In the genomic region with DNA sequence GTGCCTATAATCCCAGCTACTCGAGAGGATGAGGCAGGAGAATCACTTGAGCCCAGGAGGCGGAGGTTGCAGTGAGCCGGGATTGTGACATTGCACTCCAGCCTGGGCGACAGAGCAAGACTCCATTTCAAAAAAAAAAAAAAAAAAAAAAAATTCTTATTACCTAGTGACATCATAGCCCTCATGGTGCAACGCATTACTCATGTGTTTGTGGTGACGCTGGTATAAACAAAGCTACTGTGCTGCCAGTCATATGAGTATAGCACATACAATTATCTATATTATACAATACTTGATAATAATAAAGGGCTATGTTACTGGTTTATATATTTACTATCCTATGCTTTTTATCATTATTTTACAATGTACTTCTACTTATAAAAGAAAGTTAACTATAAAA, we compare ENCODE assay signal across 38 cellular contexts. TPM values are rescaled to one million over a fixed set of nuclear protein-coding genes. Genes with fewer than 3 reads are reported as not detected.
"Had no signal": no experiment of that assay in that cellular context is flagged by ENCODE, and none has a peak within 500 bp of the region (broad histone marks: within the 10 kb centered on the region; RNA-seq: fewer than 3 reads in every experiment).

No MANE protein-coding gene starts in this region.

- ATAC-seq: gastroesophageal sphincter; left colon; natural killer cell; psoas muscle; stimulated activated naive B cell treated with anti-CD40 and anti-IgM and Interleukin-4, amounts not matched to agents 10 μg/mL and 1 μg/mL and 100 μg/mL, for 72 hours had no signal

- H3K4me3 ChIP-seq: esophagus squamous epithelium, gastroesophageal sphincter, hepatocyte, neural progenitor cell, psoas muscle, sigmoid colon, smooth muscle cell, stomach, thyroid gland had no signal

- H3K4me2 ChIP-seq: hepatocyte, neural progenitor cell, smooth muscle cell had no signal

- H3K36me3 ChIP-seq: brain microvascular endothelial cell, esophagus squamous epithelium, gastroesophageal sphincter, neural progenitor cell, sigmoid colon, stomach, thyroid gland had no signal

- DNase-seq: activated CD4-positive, alpha-beta memory T cell treated with anti-CD3 and anti-CD28 coated beads for 36 hours; activated CD4-positive, alpha-beta T cell treated with anti-CD3 and anti-CD28 coated beads for 48 hours; activated CD8-positive, alpha-beta memory T cell treated with anti-CD3 and anti-CD28 coated beads, Interleukin-2, amount 50 U/mL, for 4 hours; activated effector memory CD4-positive, alpha-beta T cell treated with anti-CD3 and anti-CD28 coated beads, Interleukin-2, amount 50 U/mL, for 16 hours; activated naive CD4-positive, alpha-beta T cell treated with anti-CD3 and anti-CD28 coated beads for 36 hours; activated naive CD8-positive, alpha-beta T cell treated with anti-CD3 and anti-CD28 coated beads, Interleukin-2, amount 10 ng/mL, durations not matched to agents 7 days and 5 days; activated T-cell treated with anti-CD3 and anti-CD28 coated beads, Interleukin-2, amount 50 U/mL, for 1 hour; amniotic stem cell; brain microvascular endothelial cell; cortex of kidney; endodermal cell; esophagus squamous epithelium; kidney; left colon; natural killer cell; occipital lobe; psoas muscle; sigmoid colon; stimulated activated CD4-positive, alpha-beta T cell treated with anti-CD3 and anti-CD28 coated beads, Interleukin-1b, Interleukin-23, amount 100 ng/mL, for 48 hours; stimulated activated CD4-positive, alpha-beta T cell treated with anti-CD3 and anti-CD28 coated beads, Interleukin-4, amount 100 ng/mL, for 4 hours; stimulated activated CD8-positive, alpha-beta memory T cell treated with anti-CD3 and anti-CD28 coated beads, Interleukin-4, amount 100 ng/mL, for 48 hours; stimulated activated naive B cell treated with anti-CD40 and anti-IgM and Interleukin-4, amounts not matched to agents 10 μg/mL and 1 μg/mL and 100 μg/mL, for 72 hours; stomach; T-helper 9 cell; thyroid gland had no signal

- H3K9ac ChIP-seq: neural progenitor cell, parathyroid adenoma had no signal

- H3K27ac ChIP-seq: brain microvascular endothelial cell, esophagus squamous epithelium, gastroesophageal sphincter, hepatocyte, neural progenitor cell, parathyroid adenoma, psoas muscle, sigmoid colon, stomach, thyroid gland, VCaP had no signal

- H3K9me3 ChIP-seq: thyroid gland had no signal

- H2AFZ ChIP-seq: hepatocyte, neural progenitor cell, parathyroid adenoma had no signal

- H3K27me3 ChIP-seq: brain microvascular endothelial cell, esophagus squamous epithelium, gastroesophageal sphincter, hepatocyte, neural progenitor cell, sigmoid colon, stomach, thyroid gland had no signal

- H3K4me1 ChIP-seq: esophagus squamous epithelium, gastroesophageal sphincter, neural progenitor cell, parathyroid adenoma, psoas muscle, sigmoid colon, stomach, thyroid gland had no signal

RNA-seq across cellular contexts. Expression of a gene that starts 41.2 kb away (rescaled TPM):
- total RNA-seq: activated CD4-positive, alpha-beta memory T cell treated with anti-CD3 and anti-CD28 coated beads for 36 hours; activated CD8-positive, alpha-beta memory T cell treated with anti-CD3 and anti-CD28 coated beads for 36 hours; activated naive CD4-positive, alpha-beta T cell treated with anti-CD3 and anti-CD28 coated beads for 36 hours; activated naive CD8-positive, alpha-beta T cell treated with anti-CD3 and anti-CD28 coated beads, Interleukin-2, amount 10 ng/mL, durations not matched to agents 7 days and 5 days; activated T-helper 1 cell treated with anti-CD3 and anti-CD28 coated beads, Interleukin-12 subunit alpha, Interleukin-12 subunit beta, Interleukin-2, Interleukin-4 antibody, amounts not matched to agents 30 ng/mL and 10 ng/mL and 1 ng/mL, durations not matched to agents 14 hours and 24 hours and 36 hours; astrocyte; cardiac septum; cerebellum; endodermal cell; esophagus squamous epithelium; gastroesophageal sphincter; kidney; left colon; lower leg skin; natural killer cell; occipital lobe; psoas muscle; sigmoid colon; smooth muscle cell; stomach; thyroid gland; ureter had no signal
- polyA plus RNA-seq: hepatocyte, psoas muscle, sigmoid colon, smooth muscle cell, stomach had no signal
